8 cellular contexts compared by ENCODE assay signal in genomic region chr12:67650127-67650495, GRCh38. TPM values are rescaled to one million over a fixed set of nuclear protein-coding genes. Genes with fewer than 3 reads are reported as not detected.
DNase-seq lines count a peak whose midpoint lies in the region; ATAC-seq, FAIRE-seq and TF ChIP-seq lines count a peak whose summit lies in the region.

No MANE protein-coding gene starts in this region.

- no peaks in the 10 kb centered on the region for H3K9me3 Mint-ChIP-seq in activated T-helper 17 cell treated with anti-CD3 and anti-CD28 coated beads, Interleukin-2, amount 50 U/mL, for 72 hours

- peaks cover 47% of the 10 kb centered on the region for H3K36me3 Mint-ChIP-seq in activated T-helper 17 cell treated with anti-CD3 and anti-CD28 coated beads, Interleukin-2, amount 50 U/mL, for 72 hours (ENCODE audit: low read depth)

- H3K27me3 ChIP-seq in cardiac muscle cell (no peaks in the 10 kb centered on the region), prostate gland (replicated peaks; ENCODE audit: insufficient read depth) (no peaks in the 10 kb centered on the region)

- H3K27me3 Mint-ChIP-seq in activated T-helper 17 cell treated with anti-CD3 and anti-CD28 coated beads, Interleukin-2, amount 50 U/mL, for 72 hours = no peaks in the 10 kb centered on the region

- intact Hi-C loops in prostate gland (cut with DNase I) = loop anchor here (10.0 kb wide), 1 partner anchor 175 kb away; no protein-coding TSS in a partner anchor

- H3K9me3 ChIP-seq in cardiac muscle cell (ENCODE audit: low read depth) (no peaks in the 10 kb centered on the region), prostate gland (no peaks in the 10 kb centered on the region)

- TF ChIP-seq CTCF in cardiac muscle cell (IDR thresholded peaks at IDR 0.05; ENCODE audit: low read depth, low read length) (no peak), prostate gland (IDR thresholded peaks at IDR 0.05) (no peak)

- peaks cover 37% of the 10 kb centered on the region for H3K4me1 Mint-ChIP-seq in activated T-helper 17 cell treated with anti-CD3 and anti-CD28 coated beads, Interleukin-2, amount 50 U/mL, for 72 hours

- FAIRE-seq in HTR-8/SVneo (lab: Jason Lieb, UNC) = no peak

- H3K27ac Mint-ChIP-seq in activated T-helper 17 cell treated with anti-CD3 and anti-CD28 coated beads, Interleukin-2, amount 50 U/mL, for 72 hours = peak overlapping the region; percentile 92

- DNase-seq in Ammon's horn (ENCODE audit: low spot score) (peak; percentile 27), HT-29 (ENCODE audit: low spot score) (peak; percentile 41), cardiac muscle cell (ENCODE audit: low read depth in 1 of 2, low spot score in 1 of 2) (peak in 1 of 2 donors; percentile 60), prostate gland (ENCODE audit: low spot score) (peak; percentile 46), HTR-8/SVneo (ENCODE audit: insufficient read length, low spot score) (no peak), KG1 (lab: John Stamatoyannopoulos, UW) (no peak)
- DNase-seq in central memory CD4-positive, alpha-beta T cell = no peak

- H3K36me3 ChIP-seq in cardiac muscle cell (no peaks in the 10 kb centered on the region), prostate gland (no peaks in the 10 kb centered on the region)

- peak overlapping the region; percentile 91 for H3K4me3 Mint-ChIP-seq in activated T-helper 17 cell treated with anti-CD3 and anti-CD28 coated beads, Interleukin-2, amount 50 U/mL, for 72 hours

- no peak for TF ChIP-seq POLR2A in prostate gland (IDR thresholded peaks at IDR 0.05)

- H3K27ac ChIP-seq in cardiac muscle cell (peak overlapping the region; percentile 97), prostate gland (peak overlapping the region; percentile 87 to 90)

- ATAC-seq in activated T-helper 17 cell treated with anti-CD3 and anti-CD28 coated beads, Interleukin-2, amount 50 U/mL, for 72 hours (replicated peaks) = no peak

- H3K4me1 ChIP-seq in cardiac muscle cell (ENCODE audit: low read depth) (peaks cover 37% of the 10 kb centered on the region), prostate gland (replicated peaks) (peaks cover 3% of the 10 kb centered on the region)

- 2% methylated on average over 13 of the region's 13 CpGs for WGBS in prostate gland

- H3K4me3 ChIP-seq in cardiac muscle cell (peak overlapping the region; percentile 61), prostate gland (peak overlapping the region; percentile 86 to 98)

RNA-seq across cellular contexts. Expression of gene DYRK2, which starts 1.6 kb away (rescaled TPM):
- total RNA-seq in HT-29 (2014; rRNA removed; shearing (Covaris generic)) = 55.1 and 67.1 TPM in 2 replicates
- 10 to 100 TPM; 16.6 to 17.6 TPM for total RNA-seq in activated T-helper 17 cell treated with anti-CD3 and anti-CD28 coated beads, Interleukin-2, amount 50 U/mL, for 72 hours
- total RNA-seq in cardiac muscle cell (58.2 and 95.9 TPM in 2 replicates), prostate gland (10 to 100 TPM; 16.7 to 31.9 TPM)
- polyA plus RNA-seq in cardiac muscle cell = 48.2 and 66.3 TPM in 2 replicates

Comparison
In these comparisons a context has a peak if more than half of its experiments do, and no peak if none do; other contexts are left out.
1. DNase-seq: peak in Ammon's horn (single experiment), HT-29 (single experiment) and prostate gland (single experiment); none in HTR-8/SVneo (single experiment), central memory CD4-positive, alpha-beta T cell (single experiment) and KG1 (single experiment).